Comparison of ENCODE assay signal across 19 cellular contexts in genomic region chr4:1169171-1169671, GRCh38. TPM values are rescaled to one million over a fixed set of nuclear protein-coding genes. Genes with fewer than 3 reads are reported as not detected.
DNase-seq lines count a peak whose midpoint lies in the region; ATAC-seq and TF ChIP-seq lines count a peak whose summit lies in the region.
"Had no signal": no experiment of that assay in that cellular context is flagged by ENCODE, and none has a peak within 500 bp of the region (broad histone marks: within the 10 kb centered on the region; RNA-seq: fewer than 3 reads in every experiment).

No MANE protein-coding gene starts in this region.

- H3K4me1 Mint-ChIP-seq in CD4-positive, CD25-positive, alpha-beta regulatory T cell, result peaks cover 0 to 34% (median 10%) of the 10 kb centered on the region in 4 donors

- H3K27me3 ChIP-seq in AG04450 (ENCODE audit: control insufficient read depth, insufficient read depth, low read length) (peaks cover 5% of the 10 kb centered on the region), WERI-Rb-1 (ENCODE audit: insufficient read depth, low read depth, severe bottlenecking) (no peaks in the 10 kb centered on the region), lower lobe of right lung (ENCODE audit: low read depth) (peaks cover 43% of the 10 kb centered on the region)
- no peaks in the 10 kb centered on the region for H3K27me3 ChIP-seq in CD4-positive, CD25-positive, alpha-beta regulatory T cell (ENCODE audit: control insufficient read depth, insufficient read depth, low read length)

- H3K9me3 ChIP-seq in AG04450 (ENCODE audit: control insufficient read depth, insufficient read depth, low read length) (peaks cover 27% of the 10 kb centered on the region; the same call in 1 of the 2 replicates), WERI-Rb-1 (ENCODE audit: severe bottlenecking) (peaks cover 9% of the 10 kb centered on the region), lower lobe of right lung (no peaks in the 10 kb centered on the region)
- no peaks in the 10 kb centered on the region for H3K9me3 ChIP-seq in CD4-positive, CD25-positive, alpha-beta regulatory T cell (ENCODE audit: control insufficient read depth in 2 of 2, low read length in 2 of 2)
- H3K9me3 ChIP-seq: mucosa of descending colon, thyroid gland had no signal

- peaks cover 31% of the 10 kb centered on the region for H3K4me1 ChIP-seq in CD4-positive, CD25-positive, alpha-beta regulatory T cell (ENCODE audit: control insufficient read depth, insufficient read depth, low read length, poor library complexity, severe bottlenecking)
- H3K4me1 ChIP-seq in lower lobe of right lung, result peaks cover 43% of the 10 kb centered on the region

- CTCF ChIA-PET in AG04450 (lab: Charles Lee), result interaction anchor here (0.7 to 1.7 kb wide), 2 partner anchors 15 to 169 kb away, joined by 3 to 4 read pairs; no protein-coding TSS in a partner anchor

- no peak overlapping the region for H3K27ac Mint-ChIP-seq in CD4-positive, CD25-positive, alpha-beta regulatory T cell
- H3K27ac Mint-ChIP-seq: activated naive CD4-positive, alpha-beta T cell treated with anti-CD3 and anti-CD28 coated beads, Interleukin-2, amount 50 U/mL, for 72 hours; progenitor cell of endocrine pancreas had no signal

- H3K27me3 Mint-ChIP-seq in CD4-positive, CD25-positive, alpha-beta regulatory T cell, result peaks cover 50% of the 10 kb centered on the region

- no peaks in the 10 kb centered on the region for H3K36me3 ChIP-seq in CD4-positive, CD25-positive, alpha-beta regulatory T cell (ENCODE audit: control insufficient read depth, insufficient read depth, low read length)
- H3K36me3 ChIP-seq in WERI-Rb-1 (peaks cover 58% of the 10 kb centered on the region), lower lobe of right lung (peaks cover 6% of the 10 kb centered on the region)
- H3K36me3 ChIP-seq: cardiac muscle cell, thyroid gland had no signal

- H3K36me3 Mint-ChIP-seq in CD4-positive, CD25-positive, alpha-beta regulatory T cell, result no peaks in the 10 kb centered on the region

- intact Hi-C loops in lower lobe of right lung (cut with DNase I), result no loop called here

- POLR2A ChIA-PET in AG04450 (lab: Yijun Ruan, JAX), result interaction anchor here (0.7 kb wide), 1 partner anchor 23 kb away, joined by 3 read pairs; no protein-coding TSS in a partner anchor

- H3K4me3 Mint-ChIP-seq in CD4-positive, CD25-positive, alpha-beta regulatory T cell, result peak overlapping the region in 3 of 4 donors; percentile 65 to 67 (median 65)

- DNase-seq in AG04450 (ENCODE audit: low read depth, low spot score) (no peak), WERI-Rb-1 (peak; percentile 93), lower lobe of right lung (peak; percentile 41), NCI-H1436 (lab: John Stamatoyannopoulos, UW) (no peak), NCI-H69 (lab: John Stamatoyannopoulos, UW) (no peak)
- no peak for DNase-seq in CD4-positive, CD25-positive, alpha-beta regulatory T cell
- DNase-seq: DMS79 treated with DMSO at 0.1 percent for 48 hours, NCI-H1092 treated with DMSO at 0.1 percent for 48 hours, NCI-H2107, thyroid gland had no signal

- H3K9me3 Mint-ChIP-seq in CD4-positive, CD25-positive, alpha-beta regulatory T cell, result no peaks in the 10 kb centered on the region
- H3K9me3 Mint-ChIP-seq: activated naive CD4-positive, alpha-beta T cell treated with anti-CD3 and anti-CD28 coated beads, Interleukin-2, amount 50 U/mL, for 72 hours had no signal

- H3K4me3 ChIP-seq in AG04450 (ENCODE audit: low read depth, low read length) (peak overlapping the region; percentile 10; the same call in 1 of the 2 replicates), WERI-Rb-1 (ENCODE audit: low read depth, low read length) (no peak overlapping the region), lower lobe of right lung (no peak overlapping the region)
- H3K4me3 ChIP-seq in CD4-positive, CD25-positive, alpha-beta regulatory T cell (ENCODE audit: low read depth, low read length), result no peak overlapping the region
- H3K4me3 ChIP-seq: cardiac muscle cell, K562, mucosa of descending colon, smooth muscle cell, thyroid gland had no signal

- H3K27ac ChIP-seq in AG04450 (ENCODE audit: low read depth, low read length) (no peak overlapping the region), WERI-Rb-1 (peak overlapping the region; percentile 97), lower lobe of right lung (no peak overlapping the region)
- no peak overlapping the region for H3K27ac ChIP-seq in CD4-positive, CD25-positive, alpha-beta regulatory T cell (ENCODE audit: insufficient read depth, low read length, poor library complexity, severe bottlenecking)
- H3K27ac ChIP-seq: cardiac muscle cell, thyroid gland had no signal

- no peak for TF ChIP-seq CTCF in AG04450 (IDR thresholded peaks at IDR 0.05; ENCODE audit: low read depth, low read length)
- no peak for TF ChIP-seq CTCF in WERI-Rb-1 (IDR thresholded peaks at IDR 0.05; ENCODE audit: low read depth, low read length)
- no peak for TF ChIP-seq CTCF in lower lobe of right lung (IDR thresholded peaks at IDR 0.05)

- ATAC-seq in CD4-positive, CD25-positive, alpha-beta regulatory T cell (ENCODE audit: low read depth in 2 of 2), result no peak
- ATAC-seq in lower lobe of right lung (no peak), GM19397 (IDR thresholded peaks at IDR 0.05; ENCODE audit: unreplicated experiment) (no peak), esophagus mucosa (no peak)
- ATAC-seq: activated naive CD4-positive, alpha-beta T cell treated with anti-CD3 and anti-CD28 coated beads, Interleukin-2, amount 50 U/mL, for 72 hours; K562; mucosa of descending colon; Panc1 had no signal

RNA-seq across cellular contexts. Expression of gene SPON2, which starts 3.2 kb away (rescaled TPM):
- polyA plus RNA-seq in AG04450 (2011; rRNA removed), result 132 and 190 TPM in 2 replicates
- 33.8 and 39.0 TPM in 2 replicates for polyA minus RNA-seq in AG04450 (2011; rRNA and poly(A)+ RNA removed)
- total RNA-seq in CD4-positive, CD25-positive, alpha-beta regulatory T cell, result 23.9 TPM
- polyA plus RNA-seq in CD4-positive, CD25-positive, alpha-beta regulatory T cell, result 1 to 10 TPM; 3.4 to 8.1 (median 6.2) TPM
- total RNA-seq in lower lobe of right lung, result 32.0 TPM
- total RNA-seq in esophagus mucosa, result 9.4 TPM

RNA-seq across cellular contexts. Expression of gene RNF212, which starts 55.9 kb away (rescaled TPM):
- 0.52 and 0.88 TPM in 2 replicates for polyA plus RNA-seq in AG04450 (2011; rRNA removed)
- polyA minus RNA-seq in AG04450 (2011; rRNA and poly(A)+ RNA removed), result 0.14 TPM in 1 of 2 replicates, not detected in the other
- 3.2 TPM for total RNA-seq in CD4-positive, CD25-positive, alpha-beta regulatory T cell
- 1 to 10 TPM; 2.8 to 5.4 (median 3.2) TPM for polyA plus RNA-seq in CD4-positive, CD25-positive, alpha-beta regulatory T cell
- 6.8 TPM for total RNA-seq in lower lobe of right lung
- total RNA-seq in esophagus mucosa, result 1.4 TPM
- total RNA-seq: K562 had no signal

Comparison
In these comparisons a context has a peak if more than half of its experiments do, and no peak if none do; other contexts are left out.
1. DNase-seq: peak in WERI-Rb-1 (single experiment) and lower lobe of right lung (single experiment); none in AG04450 (single experiment), CD4-positive, CD25-positive, alpha-beta regulatory T cell (0 of 3), NCI-H1436 (single experiment) and NCI-H69 (single experiment).